18 cellular contexts compared by ENCODE assay signal in the genomic region with DNA sequence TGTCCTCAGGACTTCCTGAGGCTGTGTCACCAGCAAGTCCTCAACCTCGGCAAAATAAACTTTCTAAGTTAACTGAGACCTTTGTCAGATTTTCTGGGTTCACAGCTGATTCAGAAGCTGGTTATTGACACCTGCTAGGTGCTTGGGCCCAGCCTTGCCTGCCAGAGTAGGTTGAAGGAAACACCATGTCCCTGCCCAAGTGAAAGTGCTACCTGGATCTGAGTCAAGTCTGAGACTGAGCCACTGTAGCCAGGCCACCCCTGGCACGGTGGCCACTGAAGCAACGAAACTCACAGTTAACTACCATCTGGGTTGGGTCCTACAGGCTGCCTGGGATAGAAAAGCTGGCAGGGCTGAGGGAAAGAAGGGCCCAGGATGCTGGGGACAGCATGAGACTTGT. TPM values are rescaled to one million over a fixed set of nuclear protein-coding genes. Genes with fewer than 3 reads are reported as not detected.
DNase-seq lines count a peak whose midpoint lies in the region; ATAC-seq and TF ChIP-seq lines count a peak whose summit lies in the region.
"Had no signal": no experiment of that assay in that cellular context is flagged by ENCODE, and none has a peak within 500 bp of the region (broad histone marks: within the 10 kb centered on the region; RNA-seq: fewer than 3 reads in every experiment).

No MANE protein-coding gene starts in this region.

- dilution Hi-C loops in mammary epithelial cell (cut with HindIII; ENCODE audit: low sequenced_read_pairs) = no loop called here

- no peaks in the 10 kb centered on the region for H4K20me1 ChIP-seq in mammary epithelial cell (ENCODE audit: insufficient read depth, low read length)

- no peaks in the 10 kb centered on the region for H3K9me3 ChIP-seq in mammary epithelial cell (replicated peaks; ENCODE audit: insufficient read depth, low read length)
- H3K9me3 ChIP-seq in upper lobe of left lung = no peaks in the 10 kb centered on the region
- H3K9me3 ChIP-seq in sigmoid colon = no peaks in the 10 kb centered on the region

- H3K27me3 Mint-ChIP-seq in MCF 10A (ENCODE audit: insufficient read depth, unreplicated experiment) (no peaks in the 10 kb centered on the region), endothelial cell (ENCODE audit: unreplicated experiment) (peaks cover 9% of the 10 kb centered on the region), nephron progenitor cell (ENCODE audit: low read depth, poor library complexity) (no peaks in the 10 kb centered on the region)
- H3K27me3 Mint-ChIP-seq: activated naive CD8-positive, alpha-beta T cell treated with anti-CD3 and anti-CD28 coated beads, Interleukin-2, amount 10 ng/mL, durations not matched to agents 7 days and 5 days had no signal

- H3K27ac Mint-ChIP-seq in MCF 10A (ENCODE audit: low read depth, unreplicated experiment) (peak overlapping the region; percentile 27), endothelial cell (ENCODE audit: unreplicated experiment) (peak overlapping the region; percentile 50), nephron progenitor cell (peak overlapping the region; percentile 62)
- H3K27ac Mint-ChIP-seq: activated naive CD8-positive, alpha-beta T cell treated with anti-CD3 and anti-CD28 coated beads, Interleukin-2, amount 10 ng/mL, durations not matched to agents 7 days and 5 days had no signal

- H3K4me1 Mint-ChIP-seq in MCF 10A (ENCODE audit: insufficient read depth, unreplicated experiment) = peaks cover 32% of the 10 kb centered on the region
- H3K4me1 Mint-ChIP-seq in endothelial cell (ENCODE audit: unreplicated experiment) = peaks cover 27% of the 10 kb centered on the region
- peaks cover 38% of the 10 kb centered on the region for H3K4me1 Mint-ChIP-seq in nephron progenitor cell

- no peak overlapping the region for H3K27ac ChIP-seq in mammary epithelial cell (ENCODE audit: insufficient read depth, low read depth, low read length)
- H3K27ac ChIP-seq in upper lobe of left lung = peak overlapping the region; percentile 37 to 97 (median 84)
- H3K27ac ChIP-seq in sigmoid colon = no peak overlapping the region
- H3K27ac ChIP-seq: foreskin keratinocyte had no signal

- peaks cover 6% of the 10 kb centered on the region for H3K36me3 Mint-ChIP-seq in MCF 10A (ENCODE audit: insufficient read depth, unreplicated experiment)
- peaks cover 39% of the 10 kb centered on the region for H3K36me3 Mint-ChIP-seq in endothelial cell (ENCODE audit: low read depth, unreplicated experiment)
- H3K36me3 Mint-ChIP-seq in nephron progenitor cell (ENCODE audit: low read depth) = peaks cover 58% of the 10 kb centered on the region

- CTCF ChIA-PET in MCF 10A (lab: Yijun Ruan, JAX) (interaction anchor here (0.6 to 2.3 kb wide), 4 partner anchors 9 to 237 kb away, joined by 3 to 23 read pairs (median 4); partner anchors contain the start of gene HYAL2), mammary epithelial cell (lab: Charles Lee; ENCODE audit: low non-redundant PET) (no interaction called here)

- peaks cover 44% of the 10 kb centered on the region for H3K4me1 ChIP-seq in mammary epithelial cell (ENCODE audit: insufficient read depth, low read length)
- H3K4me1 ChIP-seq in upper lobe of left lung = peaks cover 60 to 73% (median 66%) of the 10 kb centered on the region in 4 donors
- peaks cover 0 to 28% (median 24%) of the 10 kb centered on the region in 4 donors for H3K4me1 ChIP-seq in sigmoid colon

- intact Hi-C loops in MCF 10A (cut with micrococcal nuclease) (no loop called here), mammary epithelial cell (cut with micrococcal nuclease) (no loop called here), sigmoid colon (cut with DNase I) (no loop called here)

- H3K4me3 Mint-ChIP-seq in MCF 10A (ENCODE audit: unreplicated experiment) = no peak overlapping the region
- peak overlapping the region; percentile 81 for H3K4me3 Mint-ChIP-seq in endothelial cell (ENCODE audit: unreplicated experiment)
- no peak overlapping the region for H3K4me3 Mint-ChIP-seq in nephron progenitor cell
- H3K4me3 Mint-ChIP-seq: activated naive CD8-positive, alpha-beta T cell treated with anti-CD3 and anti-CD28 coated beads, Interleukin-2, amount 10 ng/mL, durations not matched to agents 7 days and 5 days; nephron had no signal

- no peak overlapping the region for H3K9ac ChIP-seq in mammary epithelial cell (ENCODE audit: insufficient read depth, low read length)

- 97% methylated on average over 3 of the region's 3 CpGs for WGBS in mammary epithelial cell (ENCODE audit: low coverage, missing lambda C conversion rate)
- 31 to 52% methylated on average over 3 of the region's 3 CpGs for WGBS in upper lobe of left lung, 2 donors
- 84 to 89% methylated on average over 3 of the region's 3 CpGs for WGBS in sigmoid colon, 2 donors

- H3K36me3 ChIP-seq in mammary epithelial cell (ENCODE audit: insufficient read depth, low read length) (no peaks in the 10 kb centered on the region), upper lobe of left lung (peaks cover 13 to 47% (median 24%) of the 10 kb centered on the region in 4 donors), sigmoid colon (peaks cover 0 to 39% (median 6%) of the 10 kb centered on the region in 4 donors)

- H2AFZ ChIP-seq in mammary epithelial cell (ENCODE audit: low read depth, low read length) = no peak overlapping the region

- no peak overlapping the region for H3K4me2 ChIP-seq in mammary epithelial cell (ENCODE audit: insufficient read depth, low read depth, low read length)

- H3K79me2 ChIP-seq in mammary epithelial cell (ENCODE audit: insufficient read depth, low read length) = peaks cover 27% of the 10 kb centered on the region

- POLR2A ChIA-PET in MCF 10A (lab: Yijun Ruan, JAX) = interaction anchor here (0.7 to 2.3 kb wide), 3 partner anchors 14 to 35 kb away, joined by 3 to 6 read pairs (median 3); partner anchors contain the start of genes IFRD2, LSMEM2 and TUSC2

- in situ Hi-C loops in mammary epithelial cell (cut with MboI; ENCODE audit: low sequenced_read_pairs in 2 of 2) = no loop called here

- TF ChIP-seq CTCF in MCF 10A (IDR thresholded peaks at IDR 0.05; ENCODE audit: unreplicated experiment) (no peak), mammary epithelial cell (conservative IDR thresholded peaks at IDR 0.05 in 1 of 2, IDR thresholded peaks at IDR 0.05 in 1 of 2; ENCODE audit: extremely low read depth in 1 of 2, insufficient read depth in 1 of 2, low read depth in 1 of 2, low read length in 2 of 2) (no peak), endothelial cell (IDR thresholded peaks at IDR 0.05; ENCODE audit: unreplicated experiment) (no peak), nephron progenitor cell (IDR thresholded peaks at IDR 0.05) (no peak), upper lobe of left lung (IDR thresholded peaks at IDR 0.05) (no peak), sigmoid colon (IDR thresholded peaks at IDR 0.05) (no peak)

- no peak for DNase-seq in MCF 10A (ENCODE audit: unreplicated experiment)
- DNase-seq in mammary epithelial cell = no peak
- DNase-seq in endothelial cell (ENCODE audit: low spot score) = no peak
- no peak for DNase-seq in nephron progenitor cell
- DNase-seq in upper lobe of left lung = peak in 1 of 2 donors; percentile 78
- DNase-seq in NCI-H1694 (lab: John Stamatoyannopoulos, UW) = no peak
- no peak for DNase-seq in sigmoid colon
- DNase-seq: activated CD4-positive, alpha-beta T cell treated with anti-CD3 and anti-CD28 coated beads for 1 hour; activated naive CD8-positive, alpha-beta T cell treated with anti-CD3 and anti-CD28 coated beads, Interleukin-2, amount 10 ng/mL, durations not matched to agents 7 days and 5 days; C1 segment of cervical spinal cord; cortex of kidney; foreskin keratinocyte; hippocampal formation; NCI-H1105; NCI-H510A; stimulated activated CD4-positive, alpha-beta T cell treated with anti-CD3 and anti-CD28 coated beads, Interleukin-4, amount 100 ng/mL, for 24 hours had no signal

- TF ChIP-seq EP300 in upper lobe of left lung (IDR thresholded peaks at IDR 0.05) = no peak
- TF ChIP-seq EP300 in sigmoid colon (IDR thresholded peaks at IDR 0.05) = no peak

- H3K27me3 ChIP-seq in mammary epithelial cell (ENCODE audit: insufficient read depth, low read length) (no peaks in the 10 kb centered on the region), upper lobe of left lung (no peaks in the 10 kb centered on the region), sigmoid colon (no peaks in the 10 kb centered on the region)
- H3K27me3 ChIP-seq: foreskin keratinocyte had no signal

- H3K4me3 ChIP-seq in mammary epithelial cell (replicated peaks in 1 of 3; ENCODE audit: insufficient read depth in 1 of 3, low read depth in 2 of 3, low read length in 3 of 3) = no peak overlapping the region
- no peak overlapping the region for H3K4me3 ChIP-seq in upper lobe of left lung
- H3K4me3 ChIP-seq in sigmoid colon = no peak overlapping the region

- H3K9me3 Mint-ChIP-seq in MCF 10A (ENCODE audit: unreplicated experiment) = no peaks in the 10 kb centered on the region
- H3K9me3 Mint-ChIP-seq in endothelial cell (ENCODE audit: unreplicated experiment) = no peaks in the 10 kb centered on the region
- peaks cover 28% of the 10 kb centered on the region for H3K9me3 Mint-ChIP-seq in nephron progenitor cell
- H3K9me3 Mint-ChIP-seq: activated naive CD8-positive, alpha-beta T cell treated with anti-CD3 and anti-CD28 coated beads, Interleukin-2, amount 10 ng/mL, durations not matched to agents 7 days and 5 days had no signal

- no TSS peak for BruUV-seq in MCF 10A (replicated peaks; lab: Mats Ljungman, UMichigan)
- BruUV-seq in mammary epithelial cell (replicated peaks; lab: Mats Ljungman, UMichigan) = no TSS peak

- ATAC-seq in upper lobe of left lung (ENCODE audit: low FRiP score in 2 of 2) = no peak
- no peak for ATAC-seq in esophagus mucosa
- ATAC-seq: foreskin keratinocyte had no signal

- TF ChIP-seq POLR2A in upper lobe of left lung (IDR thresholded peaks at IDR 0.05) (no peak), sigmoid colon (IDR thresholded peaks at IDR 0.05) (no peak)

RNA-seq across cellular contexts. Expression of gene HYAL2, which starts 8.2 kb away (rescaled TPM):
- total RNA-seq in MCF 10A (2022) = 11.6 and 12.6 TPM in 2 replicates
- total RNA-seq in mammary epithelial cell = 10 to 100 TPM; 37.0 to 65.5 TPM
- 77.9 TPM for polyA plus RNA-seq in mammary epithelial cell
- 56.5 TPM for polyA minus RNA-seq in mammary epithelial cell
- total RNA-seq in endothelial cell (ENCODE audit: unreplicated experiment) = 214 TPM
- total RNA-seq in upper lobe of left lung = 100 to 1,000 TPM; 120 to 389 (median 226) TPM
- 30.7 TPM for total RNA-seq in esophagus mucosa
- total RNA-seq in sigmoid colon = 10 to 100 TPM; 41.6 to 62.6 (median 49.4) TPM
- 10 to 100 TPM in 2 of 3 donors, 1 to 10 TPM in 1; 8.6 to 45.8 (median 13.8) TPM for polyA plus RNA-seq in sigmoid colon

RNA-seq across cellular contexts. Expression of gene HYAL1, which starts 11.0 kb away (rescaled TPM):
- 0.42 and 0.70 TPM in 2 replicates for total RNA-seq in MCF 10A (2022)
- total RNA-seq in mammary epithelial cell = under 1 TPM; 0.17 to 0.40 TPM
- polyA plus RNA-seq in mammary epithelial cell = 2.5 TPM
- 7.8 TPM for polyA minus RNA-seq in mammary epithelial cell
- 1.6 TPM for total RNA-seq in endothelial cell (ENCODE audit: unreplicated experiment)
- total RNA-seq in upper lobe of left lung = 10 to 100 TPM; 22.0 to 99.1 (median 63.0) TPM
- 4.1 TPM for total RNA-seq in esophagus mucosa
- total RNA-seq in sigmoid colon = 1 to 10 TPM; 3.5 to 7.2 (median 4.2) TPM
- 10 to 100 TPM in 1 of 3 donors, 1 to 10 TPM in 2; 2.4 to 15.1 (median 9.5) TPM for polyA plus RNA-seq in sigmoid colon

RNA-seq across cellular contexts. Expression of gene TUSC2, which starts 13.7 kb away (rescaled TPM):
- total RNA-seq in MCF 10A (2022) (14.5 and 20.4 TPM in 2 replicates), mammary epithelial cell (10 to 100 TPM; 22.0 to 22.4 TPM), endothelial cell (ENCODE audit: unreplicated experiment) (36.4 TPM), upper lobe of left lung (10 to 100 TPM; 16.8 to 36.1 (median 25.0) TPM), esophagus mucosa (12.2 TPM), sigmoid colon (10 to 100 TPM; 23.2 to 54.7 (median 38.0) TPM)
- polyA plus RNA-seq in mammary epithelial cell (34.4 TPM), sigmoid colon (10 to 100 TPM; 28.7 to 37.1 (median 33.0) TPM)
- polyA minus RNA-seq in mammary epithelial cell = 27.6 TPM

RNA-seq across cellular contexts. Expression of gene HYAL3, which starts 15.1 kb away (rescaled TPM):
- total RNA-seq in MCF 10A (2022) (2.3 and 4.7 TPM in 2 replicates), mammary epithelial cell (10 to 100 TPM in 1 of 2 donors, 1 to 10 TPM in 1; 9.7 to 12.7 TPM), endothelial cell (ENCODE audit: unreplicated experiment) (12.7 TPM), upper lobe of left lung (1 to 10 TPM in 5 of 6 donors, under 1 TPM in 1; 0.33 to 5.7 (median 3.1) TPM), esophagus mucosa (4.8 TPM), sigmoid colon (1 to 10 TPM; 2.1 to 8.3 (median 3.4) TPM)
- polyA plus RNA-seq in mammary epithelial cell (23.8 TPM), sigmoid colon (1 to 10 TPM in 2 of 3 donors, under 1 TPM in 1; 0.60 to 4.4 (median 2.8) TPM)
- polyA minus RNA-seq in mammary epithelial cell = 12.6 TPM

RNA-seq across cellular contexts. Expression of gene NAA80, which starts 15.1 kb away (rescaled TPM):
- total RNA-seq in MCF 10A (2022) (11.4 and 12.4 TPM in 2 replicates), mammary epithelial cell (10 to 100 TPM in 1 of 2 donors, 1 to 10 TPM in 1; 8.3 to 20.9 TPM), endothelial cell (ENCODE audit: unreplicated experiment) (17.1 TPM), upper lobe of left lung (10 to 100 TPM; 12.1 to 34.5 (median 15.1) TPM), esophagus mucosa (7.6 TPM), sigmoid colon (1 to 10 TPM; 3.6 to 9.4 (median 7.6) TPM)
- polyA plus RNA-seq in mammary epithelial cell (14.6 TPM), sigmoid colon (1 to 10 TPM; 3.5 to 9.5 (median 4.2) TPM)
- polyA minus RNA-seq in mammary epithelial cell = 71.3 TPM

Comparison
In these comparisons a context has a peak if more than half of its experiments do, and no peak if none do; other contexts are left out.
1. H3K27ac ChIP-seq: peak in upper lobe of left lung (4 of 4); none in mammary epithelial cell (single experiment) and sigmoid colon (0 of 4).
2. Peak in every context shown above with its lines, with median percentiles within 50 percentile points of each other: H3K27ac Mint-ChIP-seq.